ENCODE assay signal across 11 cellular contexts in the genomic region with DNA sequence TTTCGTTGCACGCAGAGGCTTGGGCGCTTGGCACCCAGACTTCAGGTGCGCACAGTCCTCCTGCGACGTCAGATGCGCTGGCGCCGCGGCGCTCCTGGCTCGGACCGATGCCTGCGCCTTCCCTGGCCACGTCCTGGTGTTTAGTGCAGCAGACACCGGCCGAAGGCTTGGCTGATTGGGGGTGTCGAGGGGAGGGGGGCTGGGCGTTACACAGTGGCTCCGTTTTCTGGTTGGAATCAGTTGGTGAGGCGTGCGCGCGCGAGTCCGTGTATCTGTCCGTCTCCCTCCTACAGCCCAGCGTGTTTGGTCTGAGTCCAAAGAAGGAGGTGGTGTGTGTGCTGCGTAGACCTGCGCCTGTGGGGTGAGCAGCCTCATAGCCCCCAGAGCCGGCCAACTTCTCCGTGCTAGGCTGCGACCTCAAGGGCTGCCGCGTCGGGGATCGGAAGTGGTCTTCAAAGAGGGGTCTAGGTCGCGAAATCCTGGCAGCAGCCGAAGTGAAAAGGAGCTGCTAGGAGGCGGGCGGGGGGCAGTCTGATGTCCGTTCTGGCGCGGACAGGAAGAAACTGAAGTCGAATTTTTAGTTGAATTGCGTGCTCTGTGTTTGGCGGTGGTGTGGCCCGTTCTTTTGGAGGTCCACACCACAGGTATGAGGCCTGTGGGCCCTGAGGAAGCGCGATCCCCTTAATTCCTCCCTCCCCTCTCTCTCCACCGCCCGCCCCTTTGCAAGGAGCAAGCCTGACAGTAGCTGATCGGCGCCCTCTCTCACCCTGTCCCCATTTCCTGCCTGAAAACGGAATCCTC. TPM values are rescaled to one million over a fixed set of nuclear protein-coding genes. Genes with fewer than 3 reads are reported as not detected.
A peak's percentile ranks its signal among the peaks of the same experiment; 100 is the strongest.
DNase-seq lines count a peak whose midpoint lies in the region; ATAC-seq and TF ChIP-seq lines count a peak whose summit lies in the region.
"Had no signal": no experiment of that assay in that cellular context is flagged by ENCODE, and none has a peak within 500 bp of the region (broad histone marks: within the 10 kb centered on the region; RNA-seq: fewer than 3 reads in every experiment).

No MANE protein-coding gene starts in this region.

- H3K9me3 ChIP-seq in BLaER1 treated with 17β-estradiol and CSF1 and Interleukin-3, amounts not matched to agents 10 nM and 100 nM (replicated peaks in 1 of 11): peaks cover 0 to 5% (median 0%) of the 10 kb centered on the region in 11 experiments; a peak in 2 of 22 replicates
- no peaks in the 10 kb centered on the region for H3K9me3 ChIP-seq in heart left ventricle
- H3K9me3 ChIP-seq: pancreas had no signal

- no peak overlapping the region for H3K27ac ChIP-seq in BLaER1 treated with 17β-estradiol and CSF1 and Interleukin-3, amounts not matched to agents 10 nM and 100 nM
- H3K27ac ChIP-seq in heart left ventricle: peak overlapping the region in 7 of 12 donors; percentile 67 to 90 (median 87)
- H3K27ac ChIP-seq: pancreas had no signal

- no peak overlapping the region for H3K4me3 Mint-ChIP-seq in activated CD4-positive, alpha-beta memory T cell treated with anti-CD3 and anti-CD28 coated beads for 36 hours
- no peak overlapping the region for H3K4me3 Mint-ChIP-seq in stimulated activated memory B cell treated with anti-CD40 and anti-IgM and Interleukin-4, amounts not matched to agents 10 μg/mL and 1 μg/mL and 100 μg/mL, for 72 hours

- no peak overlapping the region for H3K9ac ChIP-seq in BLaER1 treated with 17β-estradiol and CSF1 and Interleukin-3, amounts not matched to agents 10 nM and 100 nM

- intact Hi-C loops in heart left ventricle (cut with DNase I): loop anchor here in 1 of 10 donors (10.0 kb wide), 1 partner anchor 144 kb away; no protein-coding TSS in a partner anchor
- intact Hi-C loops in activated CD4-positive, alpha-beta memory T cell treated with anti-CD3 and anti-CD28 coated beads for 36 hours (cut with micrococcal nuclease): no loop called here

- H3K9me3 Mint-ChIP-seq in activated CD4-positive, alpha-beta memory T cell treated with anti-CD3 and anti-CD28 coated beads for 36 hours: no peaks in the 10 kb centered on the region
- no peaks in the 10 kb centered on the region for H3K9me3 Mint-ChIP-seq in stimulated activated memory B cell treated with anti-CD40 and anti-IgM and Interleukin-4, amounts not matched to agents 10 μg/mL and 1 μg/mL and 100 μg/mL, for 72 hours

- DNase-seq in SK-N-DZ (ENCODE audit: low spot score) (peak; percentile 24), heart left ventricle (no peak), pons (ENCODE audit: low spot score) (peak; percentile 65), UCSD-AML1 (lab: John Stamatoyannopoulos, UW; ENCODE audit: unreplicated experiment) (no peak), islet precursor cell (no peak)
- DNase-seq in activated CD4-positive, alpha-beta memory T cell treated with anti-CD3 and anti-CD28 coated beads for 36 hours: no peak
- DNase-seq: GF-D8, Kasumi-1, pancreas had no signal

- no peak for TF ChIP-seq POLR2A in heart left ventricle (IDR thresholded peaks at IDR 0.05)

- H3K4me1 ChIP-seq in BLaER1 treated with 17β-estradiol and CSF1 and Interleukin-3, amounts not matched to agents 10 nM and 100 nM: peaks cover 11 to 21% (median 17%) of the 10 kb centered on the region in 10 experiments
- peaks cover 0 to 38% (median 4%) of the 10 kb centered on the region in 12 donors for H3K4me1 ChIP-seq in heart left ventricle
- H3K4me1 ChIP-seq: pancreas had no signal

- POLR2A ChIA-PET in activated CD4-positive, alpha-beta memory T cell treated with anti-CD3 and anti-CD28 coated beads for 36 hours (lab: Charles Lee): no interaction called here

- H4K20me1 ChIP-seq in BLaER1 treated with 17β-estradiol and CSF1 and Interleukin-3, amounts not matched to agents 10 nM and 100 nM: peaks cover 0 to 28% (median 19%) of the 10 kb centered on the region in 11 experiments; a peak in 14 of 22 replicates

- H3K4me2 ChIP-seq in BLaER1 treated with 17β-estradiol and CSF1 and Interleukin-3, amounts not matched to agents 10 nM and 100 nM: peak overlapping the region; percentile 89 to 99 (median 95); a peak in 21 of 22 replicates

- no peaks in the 10 kb centered on the region for H3K36me3 Mint-ChIP-seq in activated CD4-positive, alpha-beta memory T cell treated with anti-CD3 and anti-CD28 coated beads for 36 hours
- no peaks in the 10 kb centered on the region for H3K36me3 Mint-ChIP-seq in stimulated activated memory B cell treated with anti-CD40 and anti-IgM and Interleukin-4, amounts not matched to agents 10 μg/mL and 1 μg/mL and 100 μg/mL, for 72 hours

- H3K36me3 ChIP-seq in BLaER1 treated with 17β-estradiol and CSF1 and Interleukin-3, amounts not matched to agents 10 nM and 100 nM: no peaks in the 10 kb centered on the region
- no peaks in the 10 kb centered on the region for H3K36me3 ChIP-seq in heart left ventricle
- H3K36me3 ChIP-seq: pancreas had no signal

- peaks cover 5% of the 10 kb centered on the region for H3K4me1 Mint-ChIP-seq in activated CD4-positive, alpha-beta memory T cell treated with anti-CD3 and anti-CD28 coated beads for 36 hours (ENCODE audit: low read depth)
- H3K4me1 Mint-ChIP-seq in stimulated activated memory B cell treated with anti-CD40 and anti-IgM and Interleukin-4, amounts not matched to agents 10 μg/mL and 1 μg/mL and 100 μg/mL, for 72 hours: no peaks in the 10 kb centered on the region

- TF ChIP-seq CTCF in heart left ventricle (IDR thresholded peaks at IDR 0.05): no peak

- 1% methylated on average over 33 to 56 of the region's 56 CpGs for WGBS in heart left ventricle, 4 donors

- CTCF ChIA-PET in activated CD4-positive, alpha-beta memory T cell treated with anti-CD3 and anti-CD28 coated beads for 36 hours (lab: Charles Lee): no interaction called here

- H3K27me3 Mint-ChIP-seq in activated CD4-positive, alpha-beta memory T cell treated with anti-CD3 and anti-CD28 coated beads for 36 hours: peaks cover 44% of the 10 kb centered on the region
- H3K27me3 Mint-ChIP-seq in stimulated activated memory B cell treated with anti-CD40 and anti-IgM and Interleukin-4, amounts not matched to agents 10 μg/mL and 1 μg/mL and 100 μg/mL, for 72 hours: peaks cover 43% of the 10 kb centered on the region

- no peak overlapping the region for H3K27ac Mint-ChIP-seq in activated CD4-positive, alpha-beta memory T cell treated with anti-CD3 and anti-CD28 coated beads for 36 hours
- no peak overlapping the region for H3K27ac Mint-ChIP-seq in stimulated activated memory B cell treated with anti-CD40 and anti-IgM and Interleukin-4, amounts not matched to agents 10 μg/mL and 1 μg/mL and 100 μg/mL, for 72 hours

- H3K27me3 ChIP-seq in BLaER1 treated with 17β-estradiol and CSF1 and Interleukin-3, amounts not matched to agents 10 nM and 100 nM: peaks cover 64 to 78% (median 75%) of the 10 kb centered on the region in 11 experiments
- peaks cover 0 to 48% (median 7%) of the 10 kb centered on the region in 9 donors for H3K27me3 ChIP-seq in heart left ventricle

- peak overlapping the region in 8 of 10 experiments; percentile 55 to 75 (median 66); a peak in 10 of 20 replicates for H3K4me3 ChIP-seq in BLaER1 treated with 17β-estradiol and CSF1 and Interleukin-3, amounts not matched to agents 10 nM and 100 nM
- peak overlapping the region; percentile 37 to 67 (median 58) for H3K4me3 ChIP-seq in heart left ventricle

- ATAC-seq in heart left ventricle: peak in 3 of 4 donors; percentile 44 to 59 (median 53)
- no peak for ATAC-seq in stimulated activated memory B cell treated with anti-CD40 and anti-IgM and Interleukin-4, amounts not matched to agents 10 μg/mL and 1 μg/mL and 100 μg/mL, for 72 hours

RNA-seq across cellular contexts. Expression of gene SYNDIG1, which starts 1.6 kb away (rescaled TPM):
- polyA plus RNA-seq in SK-N-DZ (2014; cell fraction: cytosol; rRNA removed): 1.0 and 1.6 TPM in 2 replicates
- 0.05 and 0.89 TPM in 2 replicates for polyA plus RNA-seq in SK-N-DZ (2014; cell fraction: nucleus; rRNA removed)
- 10 to 100 TPM; 14.1 to 41.8 (median 24.2) TPM for total RNA-seq in heart left ventricle
- 10 to 100 TPM in 1 of 2 donors, 1 to 10 TPM in 1; 8.4 to 21.7 TPM for polyA plus RNA-seq in heart left ventricle
- not detected for total RNA-seq in activated CD4-positive, alpha-beta memory T cell treated with anti-CD3 and anti-CD28 coated beads for 36 hours

Comparison
In these comparisons a context has a peak if more than half of its experiments do, and no peak if none do; other contexts are left out.
1. H3K27ac ChIP-seq: peak in heart left ventricle (7 of 12); none in BLaER1 treated with 17β-estradiol and CSF1 and Interleukin-3, amounts not matched to agents 10 nM and 100 nM (0 of 11).
2. DNase-seq: peak in SK-N-DZ (single experiment) and pons (single experiment); none in heart left ventricle (0 of 5), activated CD4-positive, alpha-beta memory T cell treated with anti-CD3 and anti-CD28 coated beads for 36 hours (single experiment), UCSD-AML1 (single experiment) and islet precursor cell (single experiment).
3. RNA of gene SYNDIG1, which starts 1.6 kb away (total RNA-seq): 14.1 to 41.8 TPM in heart left ventricle; not detected in activated CD4-positive, alpha-beta memory T cell treated with anti-CD3 and anti-CD28 coated beads for 36 hours; every median in the first group is over 10 times any median in the second.